16 cellular contexts compared by ENCODE assay signal in the genomic region with DNA sequence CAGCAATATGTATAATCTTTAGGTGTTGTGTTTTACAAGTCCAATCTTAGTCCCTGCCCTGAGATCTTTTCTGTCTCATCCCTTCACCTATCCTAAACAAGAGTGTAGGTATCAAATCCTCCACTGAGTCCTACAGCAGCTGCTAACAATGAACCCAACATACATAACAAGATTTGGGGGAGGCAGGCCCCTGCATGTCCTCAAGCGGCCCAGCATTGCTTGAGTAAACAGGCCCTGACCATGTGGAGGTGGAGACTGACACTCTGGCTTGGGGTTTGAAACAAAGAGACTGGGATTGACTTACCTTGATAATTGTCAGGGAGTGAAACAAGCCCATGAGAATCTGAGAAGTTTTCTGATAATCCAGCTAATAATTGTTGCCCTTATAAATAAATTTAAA.
"Had no signal": no experiment of that assay in that cellular context is flagged by ENCODE, and none has a peak within 500 bp of the region (broad histone marks: within the 10 kb centered on the region; RNA-seq: fewer than 3 reads in every experiment).

No MANE protein-coding gene starts in this region.

- DNase-seq: activated CD4-positive, alpha-beta T cell treated with anti-CD3 and anti-CD28 coated beads for 48 hours; activated CD8-positive, alpha-beta memory T cell treated with anti-CD3 and anti-CD28 coated beads, Interleukin-2, amount 50 U/mL, for 48 hours; activated CD8-positive, alpha-beta T cell treated with anti-CD3 and anti-CD28 coated beads, Interleukin-2, amount 10 ng/mL, durations not matched to agents 7 days and 5 days; activated naive CD4-positive, alpha-beta T cell treated with Interleukin-2 at 50 U/mL for 16 hours; heart left ventricle; psoas muscle; spleen; stimulated activated CD4-positive, alpha-beta T cell treated with anti-CD3 and anti-CD28 coated beads, Interleukin-1b, Interleukin-23, amount 100 ng/mL, for 48 hours; transverse colon had no signal

- H3K36me3 ChIP-seq: transverse colon had no signal

- ATAC-seq: activated CD8-positive, alpha-beta T cell treated with anti-CD3 and anti-CD28 coated beads, Interleukin-2, amount 10 ng/mL, durations not matched to agents 7 days and 5 days; heart left ventricle; left lobe of liver; psoas muscle; sciatic nerve; stimulated activated memory B cell treated with anti-CD40 and anti-IgM and Interleukin-4, amounts not matched to agents 10 μg/mL and 1 μg/mL and 100 μg/mL, for 72 hours had no signal

- FAIRE-seq: astrocyte, colon, frontal cortex, islet of Langerhans had no signal

- H3K4me3 ChIP-seq: heart left ventricle, psoas muscle, spleen, transverse colon had no signal

- H3K27me3 ChIP-seq: heart left ventricle, spleen, transverse colon had no signal
